ENCODE assay signal across 13 cellular contexts in the genomic region with DNA sequence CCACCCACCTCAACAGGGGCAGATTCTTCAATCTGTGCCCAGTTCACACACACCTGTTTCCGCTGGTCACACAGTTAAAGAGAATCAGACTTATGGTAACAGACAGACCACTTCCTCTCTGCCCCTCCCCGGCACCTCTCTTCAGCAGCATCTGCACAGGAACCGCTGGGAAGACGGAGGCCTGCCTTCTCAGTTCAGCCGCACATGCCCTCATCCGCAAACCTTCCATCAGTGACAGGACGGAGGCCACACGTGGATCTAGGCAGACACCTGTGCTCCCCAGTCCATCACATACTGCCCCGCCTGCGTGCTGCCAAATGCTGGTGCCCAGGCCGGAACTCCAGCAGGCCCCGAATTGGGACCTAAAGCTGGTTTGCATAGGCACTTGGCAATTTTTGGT. TPM values are rescaled to one million over a fixed set of nuclear protein-coding genes. Genes with fewer than 3 reads are reported as not detected.
DNase-seq lines count a peak whose midpoint lies in the region; ATAC-seq and TF ChIP-seq lines count a peak whose summit lies in the region.
"Had no signal": no experiment of that assay in that cellular context is flagged by ENCODE, and none has a peak within 500 bp of the region (broad histone marks: within the 10 kb centered on the region; RNA-seq: fewer than 3 reads in every experiment).

No MANE protein-coding gene starts in this region.

- no peaks in the 10 kb centered on the region for H4K20me1 ChIP-seq in mammary epithelial cell (ENCODE audit: insufficient read depth, low read length)

- H3K4me3 Mint-ChIP-seq in MCF 10A (ENCODE audit: unreplicated experiment) (no peak overlapping the region), naive B cell (peak overlapping the region; percentile 10 to 82 (median 64))
- no peak overlapping the region for H3K4me3 Mint-ChIP-seq in activated naive CD8-positive, alpha-beta T cell treated with anti-CD3 and anti-CD28 coated beads for 36 hours

- H3K27me3 Mint-ChIP-seq in MCF 10A (ENCODE audit: insufficient read depth, unreplicated experiment) = no peaks in the 10 kb centered on the region
- no peaks in the 10 kb centered on the region for H3K27me3 Mint-ChIP-seq in activated naive CD8-positive, alpha-beta T cell treated with anti-CD3 and anti-CD28 coated beads for 36 hours
- no peaks in the 10 kb centered on the region for H3K27me3 Mint-ChIP-seq in naive B cell

- no peak overlapping the region for H2AFZ ChIP-seq in mammary epithelial cell (ENCODE audit: low read depth, low read length)

- no peak overlapping the region for H3K4me2 ChIP-seq in mammary epithelial cell (ENCODE audit: insufficient read depth, low read depth, low read length)
- H3K4me2 ChIP-seq: smooth muscle cell had no signal

- BruUV-seq in MCF 10A (replicated peaks; lab: Mats Ljungman, UMichigan) (TSS peak; percentile 14), mammary epithelial cell (replicated peaks; lab: Mats Ljungman, UMichigan) (no TSS peak)

- 95% methylated on average over 9 of the region's 12 CpGs for WGBS in mammary epithelial cell (ENCODE audit: low coverage, missing lambda C conversion rate)

- dilution Hi-C loops in mammary epithelial cell (cut with HindIII; ENCODE audit: low sequenced_read_pairs) = no loop called here

- H3K4me3 ChIP-seq in mammary epithelial cell (replicated peaks in 1 of 3; ENCODE audit: insufficient read depth in 1 of 3, low read depth in 2 of 3, low read length in 3 of 3) = no peak overlapping the region
- H3K4me3 ChIP-seq: smooth muscle cell had no signal

- no peaks in the 10 kb centered on the region for H3K9me3 ChIP-seq in mammary epithelial cell (replicated peaks; ENCODE audit: insufficient read depth, low read length)

- in situ Hi-C loops in mammary epithelial cell (cut with MboI; ENCODE audit: low sequenced_read_pairs in 2 of 2) = loop anchor here in 1 of 2 donors (25.0 kb wide), 1 partner anchor 308 kb away; a partner anchor contains a TSS

- H3K36me3 Mint-ChIP-seq in MCF 10A (ENCODE audit: insufficient read depth, unreplicated experiment) = peaks cover 63% of the 10 kb centered on the region
- peaks cover 48% of the 10 kb centered on the region for H3K36me3 Mint-ChIP-seq in activated naive CD8-positive, alpha-beta T cell treated with anti-CD3 and anti-CD28 coated beads for 36 hours
- peaks cover 0 to 10% of the 10 kb centered on the region in 2 donors for H3K36me3 Mint-ChIP-seq in naive B cell

- TF ChIP-seq CTCF in MCF 10A (IDR thresholded peaks at IDR 0.05; ENCODE audit: unreplicated experiment) (no peak), mammary epithelial cell (conservative IDR thresholded peaks at IDR 0.05 in 1 of 2, IDR thresholded peaks at IDR 0.05 in 1 of 2; ENCODE audit: extremely low read depth in 1 of 2, insufficient read depth in 1 of 2, low read depth in 1 of 2, low read length in 2 of 2) (no peak)

- intact Hi-C loops in MCF 10A (cut with micrococcal nuclease) (no loop called here), mammary epithelial cell (cut with micrococcal nuclease) (no loop called here)

- H3K27me3 ChIP-seq in mammary epithelial cell (ENCODE audit: insufficient read depth, low read length) = no peaks in the 10 kb centered on the region

- no peak overlapping the region for H3K27ac ChIP-seq in mammary epithelial cell (ENCODE audit: insufficient read depth, low read depth, low read length)

- H3K27ac Mint-ChIP-seq in MCF 10A (ENCODE audit: low read depth, unreplicated experiment) (no peak overlapping the region), naive B cell (peak overlapping the region; percentile 88 to 96 (median 94))
- peak overlapping the region; percentile 29 for H3K27ac Mint-ChIP-seq in activated naive CD8-positive, alpha-beta T cell treated with anti-CD3 and anti-CD28 coated beads for 36 hours

- H3K9ac ChIP-seq in mammary epithelial cell (ENCODE audit: insufficient read depth, low read length) = no peak overlapping the region

- peaks cover 48% of the 10 kb centered on the region for H3K36me3 ChIP-seq in mammary epithelial cell (ENCODE audit: insufficient read depth, low read length)

- DNase-seq in MCF 10A (ENCODE audit: unreplicated experiment) (no peak), mammary epithelial cell (no peak), naive B cell (peak; percentile 66), NCI-H524 treated with DMSO at 0.1 percent for 48 hours (lab: John Stamatoyannopoulos, UW) (no peak), GM03348 (ENCODE audit: low spot score) (no peak), NCI-H146 treated with DMSO at 0.1 percent for 48 hours (lab: John Stamatoyannopoulos, UW; ENCODE audit: unreplicated experiment) (no peak)
- DNase-seq in activated naive CD8-positive, alpha-beta T cell treated with anti-CD3 and anti-CD28 coated beads for 36 hours = no peak
- no peak for DNase-seq in stimulated activated CD4-positive, alpha-beta T cell treated with anti-CD3 and anti-CD28 coated beads, Interleukin-4, amount 100 ng/mL, for 24 hours
- DNase-seq: activated CD4-positive, alpha-beta T cell treated with anti-CD3 and anti-CD28 coated beads, Interleukin-2, amount 50 U/mL, for 48 hours; effector CD8-positive, alpha-beta T cell; KBM-7; NCI-H2029 treated with DMSO at 0.1 percent for 48 hours had no signal

- CTCF ChIA-PET in MCF 10A (lab: Yijun Ruan, JAX) (no interaction called here), mammary epithelial cell (lab: Charles Lee; ENCODE audit: low non-redundant PET) (no interaction called here)

- H3K9me3 Mint-ChIP-seq in MCF 10A (ENCODE audit: unreplicated experiment) (no peaks in the 10 kb centered on the region), naive B cell (no peaks in the 10 kb centered on the region)
- H3K9me3 Mint-ChIP-seq in activated naive CD8-positive, alpha-beta T cell treated with anti-CD3 and anti-CD28 coated beads for 36 hours = no peaks in the 10 kb centered on the region

- POLR2A ChIA-PET in MCF 10A (lab: Yijun Ruan, JAX) = no interaction called here

- ATAC-seq in naive B cell (ENCODE audit: low read depth in 2 of 2) = peak; percentile 77 to 87

- no peaks in the 10 kb centered on the region for H3K4me1 ChIP-seq in mammary epithelial cell (ENCODE audit: insufficient read depth, low read length)

- peaks cover 2% of the 10 kb centered on the region for H3K79me2 ChIP-seq in mammary epithelial cell (ENCODE audit: insufficient read depth, low read length)

- H3K4me1 Mint-ChIP-seq in MCF 10A (ENCODE audit: insufficient read depth, unreplicated experiment) (peaks cover 5% of the 10 kb centered on the region), naive B cell (peaks cover 24 to 53% (median 41%) of the 10 kb centered on the region in 3 donors)
- H3K4me1 Mint-ChIP-seq in activated naive CD8-positive, alpha-beta T cell treated with anti-CD3 and anti-CD28 coated beads for 36 hours = peaks cover 43% of the 10 kb centered on the region

RNA-seq across cellular contexts. Expression of a gene that starts 10.3 kb away (rescaled TPM):
- total RNA-seq in MCF 10A (2022) (122 and 134 TPM in 2 replicates), mammary epithelial cell (100 to 1,000 TPM; 115 to 193 TPM)
- polyA plus RNA-seq in mammary epithelial cell (339 TPM), naive B cell (ENCODE audit: low read depth in 6 of 6) (100 to 1,000 TPM; 122 to 241 (median 136) TPM)
- 289 TPM for polyA minus RNA-seq in mammary epithelial cell
- 100 to 1,000 TPM; 441 to 451 TPM for total RNA-seq in activated naive CD8-positive, alpha-beta T cell treated with anti-CD3 and anti-CD28 coated beads for 36 hours

RNA-seq across cellular contexts. Expression of a gene that starts 42.3 kb away (rescaled TPM):
- 18.8 and 19.6 TPM in 2 replicates for total RNA-seq in MCF 10A (2022)
- 10 to 100 TPM; 12.9 to 16.7 TPM for total RNA-seq in mammary epithelial cell
- 4.3 TPM for polyA plus RNA-seq in mammary epithelial cell
- polyA minus RNA-seq in mammary epithelial cell = 27.3 TPM
- 1 to 10 TPM; 5.3 to 5.5 TPM for total RNA-seq in activated naive CD8-positive, alpha-beta T cell treated with anti-CD3 and anti-CD28 coated beads for 36 hours
- 10 to 100 TPM; 16.9 to 38.2 (median 33.7) TPM for polyA plus RNA-seq in naive B cell (ENCODE audit: low read depth in 6 of 6)

Comparison
In these comparisons a context has a peak if more than half of its experiments do, and no peak if none do; other contexts are left out.
1. H3K4me3 Mint-ChIP-seq: peak in naive B cell (8 of 8); none in MCF 10A (single experiment) and activated naive CD8-positive, alpha-beta T cell treated with anti-CD3 and anti-CD28 coated beads for 36 hours (single experiment).